1 cellular context compared by ENCODE assay signal in the genomic region with DNA sequence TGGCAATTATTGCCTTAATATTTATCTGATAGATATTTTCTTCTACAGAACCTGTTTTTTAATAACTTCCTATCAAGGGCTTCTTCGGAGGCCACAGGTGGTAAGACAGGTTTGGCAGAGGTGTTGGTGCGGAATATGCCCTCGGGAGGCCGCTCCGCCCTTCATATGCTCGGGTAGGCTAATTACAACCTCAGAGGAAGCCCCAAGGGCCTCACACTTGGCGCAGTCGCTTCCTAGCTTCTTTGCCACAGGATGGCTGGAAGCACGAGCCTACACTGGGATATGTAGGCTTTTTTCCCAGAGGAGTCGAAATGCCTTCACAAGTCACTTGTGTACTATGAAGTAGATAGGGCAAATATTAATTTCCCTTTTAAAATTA.
TF ChIP-seq lines count a peak whose summit lies in the region.

No MANE protein-coding gene starts in this region.

TF ChIP-seq in HepG2, 621 proteins besides CTCF, POLR2A, EP300 and RAD21 (continued from another document):
- TF ChIP-seq ZBTB40 (IDR thresholded peaks at IDR 0.05) (no peak), ZBTB40 (CRISPR knock-in tag; IDR thresholded peaks at IDR 0.05) (no peak), ONECUT2 (CRISPR knock-in tag; IDR thresholded peaks at IDR 0.05) (no peak), MTF2 (CRISPR knock-in tag; IDR thresholded peaks at IDR 0.05; ENCODE audit: borderline replicate concordance) (no peak), HMGXB4 (CRISPR knock-in tag; IDR thresholded peaks at IDR 0.05; ENCODE audit: borderline replicate concordance in 1 of 2, low read depth in 1 of 2) (no peak), TEAD2 (CRISPR knock-in tag; IDR thresholded peaks at IDR 0.05) (no peak), PCBP1 (IDR thresholded peaks at IDR 0.05; ENCODE audit: borderline replicate concordance, low read depth, low read length) (no peak), NFKBIZ (CRISPR knock-in tag; IDR thresholded peaks at IDR 0.05) (no peak), ZNF501 (CRISPR knock-in tag; IDR thresholded peaks at IDR 0.05) (no peak), ZNF782 (CRISPR knock-in tag; IDR thresholded peaks at IDR 0.05; ENCODE audit: borderline replicate concordance) (no peak), KDM6A (CRISPR knock-in tag; IDR thresholded peaks at IDR 0.05; ENCODE audit: low read depth) (no peak), MYNN (CRISPR knock-in tag; IDR thresholded peaks at IDR 0.05; ENCODE audit: low read depth) (no peak), RBAK (CRISPR knock-in tag; IDR thresholded peaks at IDR 0.05) (no peak), ZKSCAN1 (IDR thresholded peaks at IDR 0.05; ENCODE audit: low read length) (no peak)
- TF ChIP-seq, protein P1, sequence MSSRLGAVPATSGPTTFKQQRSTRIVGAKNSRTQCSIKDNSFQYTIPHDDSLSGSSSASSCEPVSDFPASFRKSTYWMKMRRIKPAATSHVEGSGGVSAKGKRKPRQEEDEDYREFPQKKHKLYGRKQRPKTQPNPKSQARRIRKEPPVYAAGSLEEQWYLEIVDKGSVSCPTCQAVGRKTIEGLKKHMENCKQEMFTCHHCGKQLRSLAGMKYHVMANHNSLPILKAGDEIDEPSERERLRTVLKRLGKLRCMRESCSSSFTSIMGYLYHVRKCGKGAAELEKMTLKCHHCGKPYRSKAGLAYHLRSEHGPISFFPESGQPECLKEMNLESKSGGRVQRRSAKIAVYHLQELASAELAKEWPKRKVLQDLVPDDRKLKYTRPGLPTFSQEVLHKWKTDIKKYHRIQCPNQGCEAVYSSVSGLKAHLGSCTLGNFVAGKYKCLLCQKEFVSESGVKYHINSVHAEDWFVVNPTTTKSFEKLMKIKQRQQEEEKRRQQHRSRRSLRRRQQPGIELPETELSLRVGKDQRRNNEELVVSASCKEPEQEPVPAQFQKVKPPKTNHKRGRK (CRISPR knock-in tag; IDR thresholded peaks at IDR 0.05) = no peak
- TF ChIP-seq, protein P2, sequence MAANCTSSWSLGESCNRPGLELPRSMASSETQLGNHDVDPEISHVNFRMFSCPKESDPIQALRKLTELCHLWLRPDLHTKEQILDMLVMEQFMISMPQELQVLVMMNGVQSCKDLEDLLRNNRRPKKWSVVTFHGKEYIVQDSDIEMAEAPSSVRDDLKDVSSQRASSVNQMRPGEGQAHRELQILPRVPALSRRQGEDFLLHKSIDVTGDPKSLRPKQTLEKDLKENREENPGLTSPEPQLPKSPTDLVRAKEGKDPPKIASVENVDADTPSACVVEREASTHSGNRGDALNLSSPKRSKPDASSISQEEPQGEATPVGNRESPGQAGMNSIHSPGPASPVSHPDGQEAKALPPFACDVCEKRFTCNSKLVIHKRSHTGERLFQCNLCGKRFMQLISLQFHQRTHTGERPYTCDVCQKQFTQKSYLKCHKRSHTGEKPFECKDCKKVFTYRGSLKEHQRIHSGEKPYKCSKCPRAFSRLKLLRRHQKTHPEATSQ (CRISPR knock-in tag; IDR thresholded peaks at IDR 0.05; ENCODE audit: borderline replicate concordance) = no peak
- TF ChIP-seq, protein P3, sequence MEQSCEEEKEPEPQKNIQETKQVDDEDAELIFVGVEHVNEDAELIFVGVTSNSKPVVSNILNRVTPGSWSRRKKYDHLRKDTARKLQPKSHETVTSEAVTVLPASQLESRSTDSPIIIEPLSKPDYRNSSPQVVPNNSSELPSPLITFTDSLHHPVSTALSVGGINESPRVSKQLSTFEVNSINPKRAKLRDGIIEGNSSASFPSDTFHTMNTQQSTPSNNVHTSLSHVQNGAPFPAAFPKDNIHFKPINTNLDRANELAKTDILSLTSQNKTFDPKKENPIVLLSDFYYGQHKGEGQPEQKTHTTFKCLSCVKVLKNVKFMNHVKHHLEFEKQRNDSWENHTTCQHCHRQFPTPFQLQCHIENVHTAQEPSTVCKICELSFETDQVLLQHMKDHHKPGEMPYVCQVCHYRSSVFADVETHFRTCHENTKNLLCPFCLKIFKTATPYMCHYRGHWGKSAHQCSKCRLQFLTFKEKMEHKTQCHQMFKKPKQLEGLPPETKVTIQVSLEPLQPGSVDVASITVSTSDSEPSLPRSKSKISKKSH (CRISPR knock-in tag; IDR thresholded peaks at IDR 0.05; ENCODE audit: borderline replicate concordance) = no peak
- TF ChIP-seq, protein P4, sequence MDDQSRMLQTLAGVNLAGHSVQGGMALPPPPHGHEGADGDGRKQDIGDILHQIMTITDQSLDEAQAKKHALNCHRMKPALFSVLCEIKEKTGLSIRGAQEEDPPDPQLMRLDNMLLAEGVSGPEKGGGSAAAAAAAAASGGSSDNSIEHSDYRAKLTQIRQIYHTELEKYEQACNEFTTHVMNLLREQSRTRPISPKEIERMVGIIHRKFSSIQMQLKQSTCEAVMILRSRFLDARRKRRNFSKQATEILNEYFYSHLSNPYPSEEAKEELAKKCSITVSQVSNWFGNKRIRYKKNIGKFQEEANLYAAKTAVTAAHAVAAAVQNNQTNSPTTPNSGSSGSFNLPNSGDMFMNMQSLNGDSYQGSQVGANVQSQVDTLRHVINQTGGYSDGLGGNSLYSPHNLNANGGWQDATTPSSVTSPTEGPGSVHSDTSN (CRISPR knock-in tag; IDR thresholded peaks at IDR 0.05; ENCODE audit: borderline replicate concordance) = no peak
